Comparison of ENCODE assay signal across 18 cellular contexts in genomic region chr1:221239911-221240310, GRCh38.
DNase-seq lines count a peak whose midpoint lies in the region; ATAC-seq, FAIRE-seq and TF ChIP-seq lines count a peak whose summit lies in the region.
"Had no signal": no experiment of that assay in that cellular context is flagged by ENCODE, and none has a peak within 500 bp of the region (broad histone marks: within the 10 kb centered on the region; RNA-seq: fewer than 3 reads in every experiment).

No MANE protein-coding gene starts in this region.

- no peaks in the 10 kb centered on the region for H3K4me1 Mint-ChIP-seq in activated CD8-positive, alpha-beta T cell treated with anti-CD3 and anti-CD28 coated beads, Interleukin-2, amount 10 ng/mL, durations not matched to agents 7 days and 5 days (ENCODE audit: low read depth)

- no peak for TF ChIP-seq CTCF in kidney (IDR thresholded peaks at IDR 0.05; ENCODE audit: borderline replicate concordance, extremely low read depth, insufficient read depth)

- H3K27me3 Mint-ChIP-seq in activated CD8-positive, alpha-beta T cell treated with anti-CD3 and anti-CD28 coated beads, Interleukin-2, amount 10 ng/mL, durations not matched to agents 7 days and 5 days (ENCODE audit: low read depth) = no peaks in the 10 kb centered on the region

- no peak for FAIRE-seq in kidney (lab: Jason Lieb, UNC)

- no peaks in the 10 kb centered on the region for H3K4me1 ChIP-seq in kidney (ENCODE audit: control insufficient read depth in 1 of 2, insufficient read depth in 1 of 2, low read depth in 1 of 2, low read length in 2 of 2)

- no peak overlapping the region for H3K9ac ChIP-seq in kidney (ENCODE audit: low read length in 2 of 2)
- H3K9ac ChIP-seq: BLaER1 treated with 17β-estradiol and CSF1 and Interleukin-3, amounts not matched to agents 10 nM and 100 nM; KMS-11 had no signal

- ATAC-seq in activated CD8-positive, alpha-beta T cell treated with anti-CD3 and anti-CD28 coated beads, Interleukin-2, amount 10 ng/mL, durations not matched to agents 7 days and 5 days = no peak
- ATAC-seq: CD8-positive, alpha-beta T cell had no signal

- H3K36me3 ChIP-seq in kidney (ENCODE audit: control insufficient read depth in 1 of 2, insufficient read depth in 2 of 2, low read length in 2 of 2) = no peaks in the 10 kb centered on the region
- H3K36me3 ChIP-seq: BLaER1 treated with 17β-estradiol and CSF1 and Interleukin-3, amounts not matched to agents 10 nM and 100 nM; MG63 had no signal

- intact Hi-C loops in kidney (cut with DNase I) = no loop called here

- H3K4me3 Mint-ChIP-seq in activated CD8-positive, alpha-beta T cell treated with anti-CD3 and anti-CD28 coated beads, Interleukin-2, amount 10 ng/mL, durations not matched to agents 7 days and 5 days = no peak overlapping the region
- H3K4me3 Mint-ChIP-seq: CD8-positive, alpha-beta T cell had no signal

- no peaks in the 10 kb centered on the region for H3K36me3 Mint-ChIP-seq in activated CD8-positive, alpha-beta T cell treated with anti-CD3 and anti-CD28 coated beads, Interleukin-2, amount 10 ng/mL, durations not matched to agents 7 days and 5 days (ENCODE audit: low read depth)
- H3K36me3 Mint-ChIP-seq: CD8-positive, alpha-beta T cell had no signal

- no peaks in the 10 kb centered on the region for H3K9me3 Mint-ChIP-seq in activated CD8-positive, alpha-beta T cell treated with anti-CD3 and anti-CD28 coated beads, Interleukin-2, amount 10 ng/mL, durations not matched to agents 7 days and 5 days (ENCODE audit: insufficient read depth)
- H3K9me3 Mint-ChIP-seq: CD8-positive, alpha-beta T cell had no signal

- DNase-seq in Daoy (ENCODE audit: low read depth) = peak; percentile 15
- no peak for DNase-seq in HEK293T (ENCODE audit: extremely low spot score)
- peak; percentile 64 to 66 for DNase-seq in SHP77 (lab: John Stamatoyannopoulos, UW)
- DNase-seq in kidney = peak; percentile 7
- no peak for DNase-seq in GM19240 (ENCODE audit: insufficient read length, low spot score)
- no peak for DNase-seq in activated CD8-positive, alpha-beta T cell treated with anti-CD3 and anti-CD28 coated beads, Interleukin-2, amount 10 ng/mL, durations not matched to agents 7 days and 5 days
- no peak for DNase-seq in HT-29 (ENCODE audit: low spot score)
- DNase-seq: Calu3; CD8-positive, alpha-beta T cell; MG63; NCI-H1048; NCI-H1436; NCI-H2029; NCI-H2171 treated with DMSO at 0.1 percent for 48 hours; NCI-H82; PC-9 had no signal

- no peak overlapping the region for H3K27ac Mint-ChIP-seq in activated CD8-positive, alpha-beta T cell treated with anti-CD3 and anti-CD28 coated beads, Interleukin-2, amount 10 ng/mL, durations not matched to agents 7 days and 5 days
- H3K27ac Mint-ChIP-seq: CD8-positive, alpha-beta T cell had no signal

- CTCF ChIA-PET in HEK293T (lab: Yijun Ruan, JAX) = no interaction called here
- CTCF ChIA-PET in activated CD8-positive, alpha-beta T cell treated with anti-CD3 and anti-CD28 coated beads, Interleukin-2, amount 10 ng/mL, durations not matched to agents 7 days and 5 days (lab: Charles Lee) = no interaction called here

- H3K4me3 ChIP-seq in kidney (ENCODE audit: low read length in 2 of 2) = no peak overlapping the region
- H3K4me3 ChIP-seq: BLaER1 treated with 17β-estradiol and CSF1 and Interleukin-3, amounts not matched to agents 10 nM and 100 nM; MG63; PC-9 had no signal

- no peaks in the 10 kb centered on the region for H3K9me3 ChIP-seq in kidney (ENCODE audit: control insufficient read depth in 1 of 2, low read length in 2 of 2)
- H3K9me3 ChIP-seq: MG63 had no signal

- POLR2A ChIA-PET in HEK293T (lab: Yijun Ruan, JAX) = no interaction called here
- POLR2A ChIA-PET in activated CD8-positive, alpha-beta T cell treated with anti-CD3 and anti-CD28 coated beads, Interleukin-2, amount 10 ng/mL, durations not matched to agents 7 days and 5 days (lab: Charles Lee) = no interaction called here

- H3K27ac ChIP-seq in kidney (ENCODE audit: low read depth in 2 of 2, low read length in 2 of 2) = no peak overlapping the region
- H3K27ac ChIP-seq: BLaER1 treated with 17β-estradiol and CSF1 and Interleukin-3, amounts not matched to agents 10 nM and 100 nM; KMS-11; PC-9 had no signal

TF ChIP-seq in HEK293T, 16 proteins besides CTCF, POLR2A, EP300 and RAD21:
- TF ChIP-seq ELF4 (IDR thresholded peaks at IDR 0.05) (no peak), LEF1 (IDR thresholded peaks at IDR 0.05; ENCODE audit: borderline replicate concordance) (no peak), PKNOX1 (IDR thresholded peaks at IDR 0.05) (no peak), FOXK2 (IDR thresholded peaks at IDR 0.05) (no peak), L3MBTL2 (conservative IDR thresholded peaks at IDR 0.05) (peak; percentile 47), HDGF (IDR thresholded peaks at IDR 0.05; ENCODE audit: borderline replicate concordance) (no peak), NFRKB (IDR thresholded peaks at IDR 0.05) (no peak), FOXM1 (IDR thresholded peaks at IDR 0.05; ENCODE audit: borderline replicate concordance) (no peak), SUZ12 (IDR thresholded peaks at IDR 0.05) (no peak)

Comparison
In these comparisons a context has a peak if more than half of its experiments do, and no peak if none do; other contexts are left out.
1. DNase-seq: peak in Daoy (single experiment), SHP77 (2 of 2) and kidney (single experiment); none in HEK293T (single experiment), GM19240 (single experiment), activated CD8-positive, alpha-beta T cell treated with anti-CD3 and anti-CD28 coated beads, Interleukin-2, amount 10 ng/mL, durations not matched to agents 7 days and 5 days (single experiment) and HT-29 (single experiment).